26 cellular contexts compared by ENCODE assay signal in the genomic region with DNA sequence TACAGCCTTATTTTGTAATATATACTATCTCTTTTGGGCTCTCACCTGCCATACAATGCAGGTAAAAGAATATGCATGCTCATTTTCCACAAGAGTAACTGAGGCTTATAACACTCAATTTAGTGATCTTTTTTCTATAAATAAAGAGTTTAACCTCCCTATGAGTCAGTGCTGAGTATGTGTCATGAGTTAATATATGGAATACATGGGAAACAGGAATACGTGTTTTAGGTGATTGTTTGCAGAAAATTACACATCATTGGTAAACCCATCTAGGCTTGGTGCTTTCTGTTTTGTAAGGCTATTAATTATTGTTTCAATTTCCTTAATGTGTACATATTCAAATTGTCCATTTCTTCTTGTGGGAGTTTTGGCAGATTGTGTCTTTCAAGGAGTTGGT.
"Had no signal": no experiment of that assay in that cellular context is flagged by ENCODE, and none has a peak within 500 bp of the region (broad histone marks: within the 10 kb centered on the region; RNA-seq: fewer than 3 reads in every experiment).

No MANE protein-coding gene starts in this region.

- H3K4me3 Mint-ChIP-seq: effector memory CD8-positive, alpha-beta T cell; endodermal cell; mesothelial cell of epicardium had no signal

- H3K36me3 ChIP-seq: esophagus squamous epithelium, gastrocnemius medialis, heart right ventricle, left lung, lower lobe of right lung had no signal

- H3K4me3 ChIP-seq: coronary artery, esophagus squamous epithelium, gastrocnemius medialis, heart right ventricle, left lung, lower lobe of right lung, mucosa of descending colon had no signal

- FAIRE-seq: colon, endometrium, islet of Langerhans, keratinocyte had no signal

- H3K36me3 Mint-ChIP-seq: mesothelial cell of epicardium, naive B cell had no signal

- DNase-seq: effector CD8-positive, alpha-beta T cell; effector memory CD8-positive, alpha-beta T cell; endodermal cell; erythroblast; esophagus squamous epithelium; foreskin fibroblast; foreskin melanocyte; gastrocnemius medialis; glutamatergic neuron; head of caudate nucleus; heart right ventricle; hippocampal formation; left cardiac atrium; left lung; left ventricle myocardium superior; lower lobe of right lung; mesendoderm; mucosa of descending colon; naive B cell had no signal

- H3K27ac ChIP-seq: coronary artery, epithelial cell of prostate, esophagus squamous epithelium, gastrocnemius medialis, heart right ventricle, left lung, lower lobe of right lung had no signal

- H3K4me1 Mint-ChIP-seq: mesothelial cell of epicardium, naive B cell had no signal

- H3K27me3 Mint-ChIP-seq: effector memory CD8-positive, alpha-beta T cell; naive B cell had no signal

- H3K9me3 ChIP-seq: esophagus squamous epithelium, gastrocnemius medialis, left lung, lower lobe of right lung, mucosa of descending colon had no signal

- H3K4me1 ChIP-seq: esophagus squamous epithelium, gastrocnemius medialis, heart right ventricle, left lung, lower lobe of right lung had no signal

- H3K27ac Mint-ChIP-seq: effector memory CD8-positive, alpha-beta T cell; endodermal cell; mesothelial cell of epicardium had no signal

- H3K27me3 ChIP-seq: esophagus squamous epithelium, gastrocnemius medialis, heart right ventricle, left lung had no signal
